In genomic region chr20:63125893-63126601, GRCh38 we compare ENCODE assay signal across 25 cellular contexts.
DNase-seq lines count a peak whose midpoint lies in the region; ATAC-seq, FAIRE-seq and TF ChIP-seq lines count a peak whose summit lies in the region.
"Had no signal": no experiment of that assay in that cellular context is flagged by ENCODE, and none has a peak within 500 bp of the region (broad histone marks: within the 10 kb centered on the region; RNA-seq: fewer than 3 reads in every experiment).

No MANE protein-coding gene starts in this region.

- H4K5ac ChIP-seq in IMR-90 (ENCODE audit: low read depth, low read length) = no peak overlapping the region

- peaks cover 4% of the 10 kb centered on the region for H3K27me3 Mint-ChIP-seq in glutamatergic neuron (ENCODE audit: unreplicated experiment)
- peaks cover 15% of the 10 kb centered on the region for H3K27me3 Mint-ChIP-seq in osteocyte (ENCODE audit: unreplicated experiment)

- no peak overlapping the region for H4K91ac ChIP-seq in IMR-90 (ENCODE audit: insufficient read depth, low read depth, low read length)

- peaks cover 2% of the 10 kb centered on the region for H3K4me1 Mint-ChIP-seq in glutamatergic neuron (ENCODE audit: low read depth, unreplicated experiment)
- no peaks in the 10 kb centered on the region for H3K4me1 Mint-ChIP-seq in osteocyte (ENCODE audit: unreplicated experiment)
- H3K4me1 Mint-ChIP-seq: CD4-positive, CD25-positive, alpha-beta regulatory T cell; mesothelial cell of epicardium; nephron; stimulated activated effector memory CD8-positive, alpha-beta T cell treated with anti-CD3 and anti-CD28 coated beads, Interleukin-12 subunit alpha, Interleukin-12 subunit beta, amount 100 ng/mL, for 72 hours had no signal

- no peak for DNase-seq in A549 (ENCODE audit: low read depth in 1 of 2, low spot score in 1 of 2)
- no peak for DNase-seq in IMR-90
- peak; percentile 11 for DNase-seq in glutamatergic neuron
- peak; percentile 68 for DNase-seq in osteocyte (ENCODE audit: extremely low spot score, unreplicated experiment)
- DNase-seq in NCI-H1105 treated with DMSO at 0.1 percent for 48 hours (lab: John Stamatoyannopoulos, UW) = no peak
- no peak for DNase-seq in DMS53 treated with DMSO at 0.1 percent for 48 hours (lab: John Stamatoyannopoulos, UW; ENCODE audit: unreplicated experiment)
- DNase-seq: activated CD4-positive, alpha-beta T cell treated with anti-CD3 and anti-CD28 coated beads for 48 hours; CD4-positive, CD25-positive, alpha-beta regulatory T cell; colonic mucosa; Kasumi-1; NCI-H1048; NCI-H2029; NCI-H226; NCI-H774; PC-9; stimulated activated CD4-positive, alpha-beta T cell treated with anti-CD3 and anti-CD28 coated beads, Interleukin-2, amount 100 ng/mL, for 24 hours had no signal

- H3K56ac ChIP-seq in IMR-90 (ENCODE audit: extremely low read depth, insufficient read depth, low read length) = no peak overlapping the region

- CTCF ChIA-PET in A549 (lab: Yijun Ruan, JAX) = interaction anchor here (1.0 kb wide), 1 partner anchor 9 kb away, joined by 4 read pairs; no protein-coding TSS in a partner anchor
- CTCF ChIA-PET in IMR-90 (lab: Yijun Ruan, JAX) = no interaction called here

- H3K36me3 ChIP-seq in IMR-90 (ENCODE audit: control insufficient read depth, insufficient read depth, low read length) = no peaks in the 10 kb centered on the region
- H3K36me3 ChIP-seq: colonic mucosa, SJSA1 had no signal

- H3K27ac Mint-ChIP-seq in glutamatergic neuron (ENCODE audit: unreplicated experiment) (no peak overlapping the region), osteocyte (ENCODE audit: unreplicated experiment) (no peak overlapping the region)
- H3K27ac Mint-ChIP-seq: mesothelial cell of epicardium; nephron; stimulated activated effector memory CD8-positive, alpha-beta T cell treated with anti-CD3 and anti-CD28 coated beads, Interleukin-12 subunit alpha, Interleukin-12 subunit beta, amount 100 ng/mL, for 72 hours had no signal

- H3K79me1 ChIP-seq in IMR-90 (ENCODE audit: low read depth in 1 of 2, low read length in 2 of 2) = no peaks in the 10 kb centered on the region

- H3K9me3 Mint-ChIP-seq in glutamatergic neuron (ENCODE audit: unreplicated experiment) (no peaks in the 10 kb centered on the region), osteocyte (ENCODE audit: unreplicated experiment) (no peaks in the 10 kb centered on the region)
- H3K9me3 Mint-ChIP-seq: CD4-positive, CD25-positive, alpha-beta regulatory T cell; nephron; stimulated activated effector memory CD8-positive, alpha-beta T cell treated with anti-CD3 and anti-CD28 coated beads, Interleukin-12 subunit alpha, Interleukin-12 subunit beta, amount 100 ng/mL, for 72 hours had no signal

- no peak overlapping the region for H2BK15ac ChIP-seq in IMR-90 (ENCODE audit: low read depth, low read length)

- dilution Hi-C loops in IMR-90 (cut with HindIII; ENCODE audit: low sequenced_read_pairs, unreplicated experiment) = no loop called here

- no peak overlapping the region for H3K4ac ChIP-seq in IMR-90 (ENCODE audit: low read depth, low read length)

- H3K27me3 ChIP-seq in IMR-90 (ENCODE audit: control insufficient read depth, insufficient read depth, low read length) = peaks cover 36% of the 10 kb centered on the region

- H3K23ac ChIP-seq in IMR-90 (ENCODE audit: low read depth, low read length) = no peak overlapping the region

- H2BK20ac ChIP-seq in IMR-90 (ENCODE audit: low read depth, low read length) = no peak overlapping the region

- no peak overlapping the region for H3K4me2 ChIP-seq in A549
- H3K4me2 ChIP-seq in IMR-90 (ENCODE audit: low read depth, low read length) = no peak overlapping the region
- H3K4me2 ChIP-seq: PC-9 had no signal

- no peak overlapping the region for H3K4me3 Mint-ChIP-seq in glutamatergic neuron (ENCODE audit: unreplicated experiment)
- H3K4me3 Mint-ChIP-seq in osteocyte (ENCODE audit: unreplicated experiment) = no peak overlapping the region
- H3K4me3 Mint-ChIP-seq: CD4-positive, CD25-positive, alpha-beta regulatory T cell; mesothelial cell of epicardium; nephron; stimulated activated effector memory CD8-positive, alpha-beta T cell treated with anti-CD3 and anti-CD28 coated beads, Interleukin-12 subunit alpha, Interleukin-12 subunit beta, amount 100 ng/mL, for 72 hours had no signal

- intact Hi-C loops in IMR-90 (cut with micrococcal nuclease) = no loop called here

- no peak overlapping the region for H2AK9ac ChIP-seq in IMR-90 (replicated peaks; ENCODE audit: low read depth, low read length, poor library complexity)

- TF ChIP-seq EP300 in A549 (IDR thresholded peaks at IDR 0.05) = no peak

- H3K9ac ChIP-seq in IMR-90 (ENCODE audit: low read depth, low read length) = no peak overlapping the region

- H2AK5ac ChIP-seq in IMR-90 (ENCODE audit: low read depth, low read length) = no peak overlapping the region

- H3K4me3 ChIP-seq in A549 = no peak overlapping the region
- H3K4me3 ChIP-seq in IMR-90 (ENCODE audit: insufficient read depth, low read depth, low read length) = no peak overlapping the region
- H3K4me3 ChIP-seq: colonic mucosa, PC-9, SJSA1, skin epidermis had no signal

- no peaks in the 10 kb centered on the region for H4K20me1 ChIP-seq in IMR-90 (ENCODE audit: insufficient read depth, low read length)

- in situ Hi-C loops in IMR-90 (cut with MboI; ENCODE audit: low sequenced_read_pairs) = no loop called here

- peaks cover 4% of the 10 kb centered on the region for H3K36me3 Mint-ChIP-seq in glutamatergic neuron (ENCODE audit: unreplicated experiment)
- no peaks in the 10 kb centered on the region for H3K36me3 Mint-ChIP-seq in osteocyte (ENCODE audit: unreplicated experiment)
- H3K36me3 Mint-ChIP-seq: CD4-positive, CD25-positive, alpha-beta regulatory T cell; mesothelial cell of epicardium; stimulated activated effector memory CD8-positive, alpha-beta T cell treated with anti-CD3 and anti-CD28 coated beads, Interleukin-12 subunit alpha, Interleukin-12 subunit beta, amount 100 ng/mL, for 72 hours had no signal

- H2BK120ac ChIP-seq in IMR-90 (ENCODE audit: low read depth, low read length) = no peak overlapping the region

- no peak overlapping the region for H3K14ac ChIP-seq in IMR-90 (replicated peaks; ENCODE audit: low read depth, low read length)

- TF ChIP-seq POLR2A in A549 (IDR thresholded peaks at IDR 0.05; ENCODE audit: low read length) = no peak
- no peak for TF ChIP-seq POLR2A in IMR-90 (IDR thresholded peaks at IDR 0.05; ENCODE audit: low read depth, low read length)

- ATAC-seq in A549 (no peak), IMR-90 (ENCODE audit: low read depth) (no peak), HG02610 (IDR thresholded peaks at IDR 0.05; ENCODE audit: unreplicated experiment) (no peak), GM18861 (IDR thresholded peaks at IDR 0.05; ENCODE audit: unreplicated experiment) (no peak)
- ATAC-seq: stimulated activated effector memory CD8-positive, alpha-beta T cell treated with anti-CD3 and anti-CD28 coated beads, Interleukin-12 subunit alpha, Interleukin-12 subunit beta, amount 100 ng/mL, for 72 hours had no signal

- no peak overlapping the region for H2BK5ac ChIP-seq in IMR-90 (ENCODE audit: low read depth, low read length, poor library complexity, severe bottlenecking)

- H3K9me3 ChIP-seq in A549 (no peaks in the 10 kb centered on the region), IMR-90 (ENCODE audit: control insufficient read depth, insufficient read depth, low read length) (peaks cover 3% of the 10 kb centered on the region; the same call in 1 of the 2 replicates)
- H3K9me3 ChIP-seq: colonic mucosa, SJSA1 had no signal

- H2AFZ ChIP-seq in IMR-90 (replicated peaks; ENCODE audit: low read length, poor library complexity) = no peak overlapping the region
- H2AFZ ChIP-seq: PC-9 had no signal

- TF ChIP-seq CTCF in A549 (IDR thresholded peaks at IDR 0.05) = no peak
- TF ChIP-seq CTCF in IMR-90 (conservative IDR thresholded peaks at IDR 0.05; ENCODE audit: low read depth, low read length) = no peak
- no peak for TF ChIP-seq CTCF in glutamatergic neuron (IDR thresholded peaks at IDR 0.05; ENCODE audit: partially characterized antibody, unreplicated experiment)
- TF ChIP-seq CTCF in osteocyte (IDR thresholded peaks at IDR 0.05) = no peak

- BruUV-seq in IMR-90 (replicated peaks; lab: Mats Ljungman, UMichigan) = no TSS peak

- 46% methylated on average over 19 of the region's 19 CpGs for WGBS in A549 (ENCODE audit: missing lambda C conversion rate)
- WGBS in IMR-90 (ENCODE audit: extremely low coverage in 2 of 2, insufficient read length in 1 of 2), 2 experiments = 31% methylated on average over 7 of the region's 19 CpGs; no CpG with 5 or more reads in 1 of the 2 experiments

- POLR2A ChIA-PET in A549 (lab: Yijun Ruan, JAX) (no interaction called here), IMR-90 (lab: Charles Lee; ENCODE audit: unreplicated experiment) (no interaction called here)

- TF ChIP-seq RAD21 in A549 (conservative IDR thresholded peaks at IDR 0.05 in 1 of 2, IDR thresholded peaks at IDR 0.05 in 1 of 2) = no peak
- TF ChIP-seq RAD21 in IMR-90 (IDR thresholded peaks at IDR 0.05; ENCODE audit: low read length) = no peak

- no peak overlapping the region for H3K18ac ChIP-seq in IMR-90 (ENCODE audit: low read depth, low read length)

- H3K27ac ChIP-seq in A549 = no peak overlapping the region
- H3K27ac ChIP-seq in IMR-90 (ENCODE audit: insufficient read depth, low read length) = no peak overlapping the region
- H3K27ac ChIP-seq: colonic mucosa, PC-9, SJSA1, skin epidermis had no signal

- no peaks in the 10 kb centered on the region for H3K9me1 ChIP-seq in IMR-90 (ENCODE audit: insufficient read depth, low read length)

- H3K4me1 ChIP-seq in A549 (0 out of 3 replicates have a peak, but pooled peaks cover 7% of the 10 kb centered on the region), IMR-90 (ENCODE audit: control insufficient read depth, insufficient read depth, low read length) (no peaks in the 10 kb centered on the region)
- H3K4me1 ChIP-seq: colonic mucosa, SJSA1 had no signal

- FAIRE-seq in A549 (lab: Jason Lieb, UNC) = no peak
- FAIRE-seq: endometrium, GM18507 had no signal

- no peak overlapping the region for H4K8ac ChIP-seq in IMR-90 (ENCODE audit: low read depth in 2 of 2, low read length in 2 of 2)

TF ChIP-seq in A549, 52 proteins besides CTCF, POLR2A, EP300 and RAD21:
- TF ChIP-seq FOXS1 (CRISPR knock-in tag; IDR thresholded peaks at IDR 0.05) = no peak
- TF ChIP-seq MAFK (IDR thresholded peaks at IDR 0.05; ENCODE audit: partially characterized antibody) = peak; percentile 51

TF ChIP-seq in IMR-90, 13 proteins besides CTCF, POLR2A, EP300 and RAD21:
- TF ChIP-seq NFE2L2 (IDR thresholded peaks at IDR 0.05; ENCODE audit: low read depth, low read length) = 0 out of 2 replicates have a peak, but pooled peaks have one; percentile 6
- no peak for TF ChIP-seq RFX5 (IDR thresholded peaks at IDR 0.05; ENCODE audit: low read depth, low read length)

Comparison
In these comparisons a context has a peak if more than half of its experiments do, and no peak if none do; other contexts are left out.
1. DNase-seq: peak in glutamatergic neuron (single experiment) and osteocyte (single experiment); none in A549 (0 of 2), IMR-90 (single experiment), NCI-H1105 treated with DMSO at 0.1 percent for 48 hours (single experiment) and DMS53 treated with DMSO at 0.1 percent for 48 hours (single experiment).